Comparison of ENCODE assay signal across 8 cellular contexts in the genomic region with DNA sequence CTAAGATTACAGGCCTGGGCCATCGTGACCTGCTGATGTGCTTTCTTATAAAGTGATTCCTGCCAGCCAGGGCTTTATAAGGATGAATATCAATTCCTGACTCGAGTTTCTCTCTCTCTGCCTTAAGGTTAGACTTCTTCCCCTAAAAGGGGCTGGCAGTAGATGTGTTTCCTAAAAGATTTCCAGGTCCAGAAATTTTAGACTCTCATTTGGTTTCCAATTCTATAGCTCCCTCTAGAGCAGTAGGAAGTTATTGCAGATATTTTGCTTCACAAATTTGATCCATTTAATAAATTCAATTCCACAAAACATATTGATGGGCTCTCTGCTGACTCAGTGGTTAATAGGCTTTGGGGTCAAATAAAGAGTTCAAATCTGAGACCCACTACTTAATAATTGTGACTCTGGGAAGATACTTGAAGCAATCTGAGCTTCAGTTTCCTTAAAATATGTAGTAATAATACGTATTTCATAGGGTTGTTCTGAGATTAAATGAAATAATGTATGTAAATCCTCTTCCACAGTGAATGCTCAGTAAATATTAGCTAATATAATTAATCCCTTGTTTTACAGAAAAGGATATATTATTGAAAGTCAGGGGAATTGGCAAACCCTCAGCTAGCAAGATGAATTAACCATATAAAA. TPM values are rescaled to one million over a fixed set of nuclear protein-coding genes. Genes with fewer than 3 reads are reported as not detected.
A peak's percentile ranks its signal among the peaks of the same experiment; 100 is the strongest.
DNase-seq lines count a peak whose midpoint lies in the region; ATAC-seq, FAIRE-seq and TF ChIP-seq lines count a peak whose summit lies in the region.

No MANE protein-coding gene starts in this region.

- ATAC-seq in A549 (no peak), right cardiac atrium (peak; percentile 26 to 31), HG03175 (IDR thresholded peaks at IDR 0.05; ENCODE audit: unreplicated experiment) (no peak), HG02571 (IDR thresholded peaks at IDR 0.05; ENCODE audit: unreplicated experiment) (no peak)

- intact Hi-C loops in right cardiac atrium (cut with DNase I) (loop anchor here in 3 of 4 donors (5.0 to 10.0 kb wide), 3 partner anchors 71 to 144 kb away; a partner anchor contains a TSS), stomach (cut with DNase I; ENCODE audit: low total_unique reads) (loop anchor here (5.0 kb wide), 1 partner anchor 66 kb away; no protein-coding TSS in a partner anchor)

- FAIRE-seq in A549 (lab: Jason Lieb, UNC) = no peak

- TF ChIP-seq RAD21 in A549 (conservative IDR thresholded peaks at IDR 0.05 in 1 of 2, IDR thresholded peaks at IDR 0.05 in 1 of 2) = peak; percentile 76 to 79

- no peak overlapping the region for H3K4me3 ChIP-seq in A549
- no peak overlapping the region for H3K4me3 ChIP-seq in right cardiac atrium (ENCODE audit: low read length)
- H3K4me3 ChIP-seq in stomach = no peak overlapping the region

- H3K4me2 ChIP-seq in A549 = no peak overlapping the region

- DNase-seq in A549 (ENCODE audit: low read depth in 1 of 2, low spot score in 1 of 2) = peak; percentile 21 to 43
- peak; percentile 7 for DNase-seq in NCI-H524 treated with DMSO at 0.1 percent for 48 hours (lab: John Stamatoyannopoulos, UW)
- peak; percentile 63 for DNase-seq in amniotic epithelial cell (ENCODE audit: low read depth)
- DNase-seq in right cardiac atrium = no peak
- DNase-seq in stomach = no peak

- 43% methylated on average over 2 of the region's 3 CpGs for WGBS in A549 (ENCODE audit: missing lambda C conversion rate)
- WGBS in right cardiac atrium = 65% methylated on average over 3 of the region's 3 CpGs
- WGBS in stomach, 5 donors = 61 to 71% (median 64%) methylated on average over 3 of the region's 3 CpGs

- H3K27ac ChIP-seq in A549 (no peak overlapping the region), right cardiac atrium (ENCODE audit: low read length) (no peak overlapping the region), stomach (peak overlapping the region in 2 of 5 donors; percentile 22 to 48)

- TF ChIP-seq EP300 in A549 (IDR thresholded peaks at IDR 0.05) (no peak), stomach (IDR thresholded peaks at IDR 0.05) (no peak)

- H3K4me1 ChIP-seq in A549 (no peaks in the 10 kb centered on the region), right cardiac atrium (ENCODE audit: control insufficient read depth, insufficient read depth, low read length) (no peaks in the 10 kb centered on the region), stomach (peaks cover 0 to 24% (median 3%) of the 10 kb centered on the region in 4 donors)

- no peaks in the 10 kb centered on the region for H3K36me3 ChIP-seq in stomach

- POLR2A ChIA-PET in A549 (lab: Yijun Ruan, JAX) = interaction anchor here (1.0 kb wide), 2 partner anchors 10 to 75 kb away, joined by 3 to 5 read pairs; a partner anchor contains a TSS

- TF ChIP-seq POLR2A in A549 (IDR thresholded peaks at IDR 0.05; ENCODE audit: low read length) (no peak), stomach (IDR thresholded peaks at IDR 0.05) (no peak)

- CTCF ChIA-PET in A549 (lab: Yijun Ruan, JAX) = interaction anchor here (0.5 to 6.0 kb wide), 28 partner anchors 9 to 665 kb away, joined by 3 to 46 read pairs (median 4); a partner anchor contains a TSS

- H3K27me3 ChIP-seq in right cardiac atrium (ENCODE audit: control insufficient read depth, insufficient read depth) (no peaks in the 10 kb centered on the region), stomach (no peaks in the 10 kb centered on the region)

- TF ChIP-seq CTCF in A549 (IDR thresholded peaks at IDR 0.05) (peak; percentile 68), GM12872 (IDR thresholded peaks at IDR 0.05; ENCODE audit: insufficient read depth, low read depth, low read length) (peak; percentile 65), stomach (IDR thresholded peaks at IDR 0.05) (peak in 5 of 7 experiments; percentile 28 to 71 (median 69))

- H3K9me3 ChIP-seq in A549 (no peaks in the 10 kb centered on the region), right cardiac atrium (ENCODE audit: control insufficient read depth, low read length) (no peaks in the 10 kb centered on the region), stomach (no peaks in the 10 kb centered on the region)

TF ChIP-seq in A549, 52 proteins besides CTCF, POLR2A, EP300 and RAD21:
- TF ChIP-seq CBX8 (IDR thresholded peaks at IDR 0.05) = no peak
- peak; percentile 73 for TF ChIP-seq SMC3 (IDR thresholded peaks at IDR 0.05)

RNA-seq across cellular contexts. Expression of a gene that starts 2.1 kb away (rescaled TPM):
- polyA plus RNA-seq in A549 (2011; rRNA removed) (9.3 and 10.4 TPM in 2 replicates), A549 (2017; fragmentation: RNase III; extraction: RNeasy Plus Mini Kit Qiagen cat#74134 plus additional on column Dnase treatment) (6.0 to 9.9 TPM (median 9.0 TPM) in 3 replicates), right cardiac atrium (53.5 TPM), stomach (10 to 100 TPM in 2 of 3 donors, 1 to 10 TPM in 1; 9.2 to 14.7 (median 10.4) TPM)
- polyA plus RNA-seq in A549 (2012; cell fraction: cytosol; rRNA removed) = 2.6 and 2.9 TPM in 2 replicates
- polyA plus RNA-seq in A549 (2012; cell fraction: nucleus; rRNA removed) = 1.5 and 2.7 TPM in 2 replicates
- 6.3 and 7.3 TPM in 2 replicates for polyA minus RNA-seq in A549 (2011; rRNA and poly(A)+ RNA removed)
- total RNA-seq in right cardiac atrium (10 to 100 TPM; 46.1 to 81.4 (median 71.9) TPM), stomach (10 to 100 TPM in 1 of 5 donors, 1 to 10 TPM in 3, under 1 TPM in 1; 0.58 to 43.8 (median 2.7) TPM)

RNA-seq across cellular contexts. Expression of a gene that starts 27.1 kb away (rescaled TPM):
- polyA plus RNA-seq in A549 (2011; rRNA removed) (823 and 934 TPM in 2 replicates), A549 (2017; fragmentation: RNase III; extraction: RNeasy Plus Mini Kit Qiagen cat#74134 plus additional on column Dnase treatment) (486 to 559 TPM (median 514 TPM) in 3 replicates), right cardiac atrium (2,022 TPM), stomach (1,000 to 10,000 TPM; 1,385 to 1,947 (median 1,540) TPM)
- 284 and 325 TPM in 2 replicates for polyA plus RNA-seq in A549 (2012; cell fraction: cytosol; rRNA removed)
- polyA plus RNA-seq in A549 (2012; cell fraction: nucleus; rRNA removed) = 183 and 334 TPM in 2 replicates
- polyA minus RNA-seq in A549 (2011; rRNA and poly(A)+ RNA removed) = 92.0 and 99.1 TPM in 2 replicates
- total RNA-seq in right cardiac atrium (1,000 to 10,000 TPM; 1,377 to 1,599 (median 1,490) TPM), stomach (1,000 to 10,000 TPM in 4 of 5 donors, 100 to 1,000 TPM in 1; 815 to 3,849 (median 2,307) TPM)

RNA-seq across cellular contexts. Expression of a gene that starts 27.3 kb away (rescaled TPM):
- 0.13 and 0.26 TPM in 2 replicates for polyA plus RNA-seq in A549 (2011; rRNA removed)
- 0.05 and 0.15 TPM in 2 replicates for polyA plus RNA-seq in A549 (2012; cell fraction: cytosol; rRNA removed)
- 0.18 and 0.23 TPM in 2 replicates for polyA plus RNA-seq in A549 (2012; cell fraction: nucleus; rRNA removed)
- polyA plus RNA-seq in A549 (2017; fragmentation: RNase III; extraction: RNeasy Plus Mini Kit Qiagen cat#74134 plus additional on column Dnase treatment) = 0.12 to 0.13 TPM in 2 of 3 replicates, not detected in the other
- polyA minus RNA-seq in A549 (2011; rRNA and poly(A)+ RNA removed) = 0.62 TPM in 1 of 2 replicates, not detected in the other
- total RNA-seq in right cardiac atrium = 1 to 10 TPM; 2.4 to 6.6 (median 3.9) TPM
- polyA plus RNA-seq in right cardiac atrium = 8.3 TPM
- 1 to 10 TPM in 4 of 5 donors, not detected in 1; 1.3 to 5.8 (median 4.2) TPM for total RNA-seq in stomach
- polyA plus RNA-seq in stomach = 1 to 10 TPM in 2 of 3 donors, under 1 TPM in 1; 0.92 to 2.3 (median 1.1) TPM

Comparison
In these comparisons a context has a peak if more than half of its experiments do, and no peak if none do; other contexts are left out.
1. ATAC-seq: peak in right cardiac atrium (2 of 2); none in A549 (0 of 2), HG03175 (single experiment) and HG02571 (single experiment).
2. DNase-seq: peak in A549 (2 of 2), NCI-H524 treated with DMSO at 0.1 percent for 48 hours (single experiment) and amniotic epithelial cell (single experiment); none in right cardiac atrium (0 of 3) and stomach (single experiment).
3. Peak in every context shown above with its lines, with median percentiles within 50 percentile points of each other: CTCF ChIP-seq.